1 cellular context compared by ENCODE assay signal in the genomic region with DNA sequence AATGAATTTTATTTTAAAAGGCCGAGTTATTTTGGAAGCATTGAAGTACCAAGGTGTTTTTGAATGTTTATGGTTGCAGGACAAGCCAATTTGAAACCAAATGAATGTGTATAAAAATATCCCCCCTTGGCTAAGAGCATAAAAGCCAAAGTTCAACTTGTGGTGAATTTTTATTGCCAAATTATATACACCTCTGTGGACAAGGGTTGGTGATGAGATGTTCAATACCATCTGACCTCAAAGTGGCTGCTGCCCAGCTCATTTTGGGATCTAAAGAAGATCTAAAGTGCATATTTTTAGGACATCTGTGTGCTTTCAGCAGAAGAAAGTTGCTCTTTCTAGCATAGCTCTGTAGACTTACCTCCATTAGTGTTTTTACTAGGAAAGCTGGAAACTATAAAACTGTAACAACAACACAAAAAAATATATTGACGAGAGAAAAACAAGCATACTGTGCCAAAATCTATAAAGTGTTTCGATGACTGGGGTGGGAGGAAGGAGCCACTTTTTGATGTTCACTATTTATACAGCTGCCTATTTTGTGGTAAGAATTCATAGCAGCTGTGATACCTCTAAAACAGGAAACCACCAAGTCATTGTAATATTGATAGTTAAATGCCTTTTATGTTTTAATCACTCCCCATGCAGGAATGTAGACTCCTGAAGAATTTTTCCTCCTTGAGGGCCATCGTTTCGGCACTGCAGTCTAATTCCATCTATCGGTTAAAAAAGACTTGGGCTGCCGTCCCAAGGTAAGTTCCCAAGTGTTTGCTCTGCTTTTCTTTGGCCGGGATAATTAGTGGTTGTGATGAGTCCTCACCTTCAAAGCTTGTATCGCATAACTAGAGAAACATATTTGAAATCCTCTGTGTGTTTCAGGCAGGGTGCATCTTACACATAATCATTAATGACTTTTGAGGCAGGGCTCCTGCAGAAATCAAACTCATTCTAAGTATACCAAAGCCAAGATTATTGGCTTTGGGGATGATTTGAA.
TF ChIP-seq lines count a peak whose summit lies in the region.

No MANE protein-coding gene starts in this region.

TF ChIP-seq in GM23338, 12 proteins besides CTCF, POLR2A, EP300 and RAD21:
- TF ChIP-seq, protein P1, sequence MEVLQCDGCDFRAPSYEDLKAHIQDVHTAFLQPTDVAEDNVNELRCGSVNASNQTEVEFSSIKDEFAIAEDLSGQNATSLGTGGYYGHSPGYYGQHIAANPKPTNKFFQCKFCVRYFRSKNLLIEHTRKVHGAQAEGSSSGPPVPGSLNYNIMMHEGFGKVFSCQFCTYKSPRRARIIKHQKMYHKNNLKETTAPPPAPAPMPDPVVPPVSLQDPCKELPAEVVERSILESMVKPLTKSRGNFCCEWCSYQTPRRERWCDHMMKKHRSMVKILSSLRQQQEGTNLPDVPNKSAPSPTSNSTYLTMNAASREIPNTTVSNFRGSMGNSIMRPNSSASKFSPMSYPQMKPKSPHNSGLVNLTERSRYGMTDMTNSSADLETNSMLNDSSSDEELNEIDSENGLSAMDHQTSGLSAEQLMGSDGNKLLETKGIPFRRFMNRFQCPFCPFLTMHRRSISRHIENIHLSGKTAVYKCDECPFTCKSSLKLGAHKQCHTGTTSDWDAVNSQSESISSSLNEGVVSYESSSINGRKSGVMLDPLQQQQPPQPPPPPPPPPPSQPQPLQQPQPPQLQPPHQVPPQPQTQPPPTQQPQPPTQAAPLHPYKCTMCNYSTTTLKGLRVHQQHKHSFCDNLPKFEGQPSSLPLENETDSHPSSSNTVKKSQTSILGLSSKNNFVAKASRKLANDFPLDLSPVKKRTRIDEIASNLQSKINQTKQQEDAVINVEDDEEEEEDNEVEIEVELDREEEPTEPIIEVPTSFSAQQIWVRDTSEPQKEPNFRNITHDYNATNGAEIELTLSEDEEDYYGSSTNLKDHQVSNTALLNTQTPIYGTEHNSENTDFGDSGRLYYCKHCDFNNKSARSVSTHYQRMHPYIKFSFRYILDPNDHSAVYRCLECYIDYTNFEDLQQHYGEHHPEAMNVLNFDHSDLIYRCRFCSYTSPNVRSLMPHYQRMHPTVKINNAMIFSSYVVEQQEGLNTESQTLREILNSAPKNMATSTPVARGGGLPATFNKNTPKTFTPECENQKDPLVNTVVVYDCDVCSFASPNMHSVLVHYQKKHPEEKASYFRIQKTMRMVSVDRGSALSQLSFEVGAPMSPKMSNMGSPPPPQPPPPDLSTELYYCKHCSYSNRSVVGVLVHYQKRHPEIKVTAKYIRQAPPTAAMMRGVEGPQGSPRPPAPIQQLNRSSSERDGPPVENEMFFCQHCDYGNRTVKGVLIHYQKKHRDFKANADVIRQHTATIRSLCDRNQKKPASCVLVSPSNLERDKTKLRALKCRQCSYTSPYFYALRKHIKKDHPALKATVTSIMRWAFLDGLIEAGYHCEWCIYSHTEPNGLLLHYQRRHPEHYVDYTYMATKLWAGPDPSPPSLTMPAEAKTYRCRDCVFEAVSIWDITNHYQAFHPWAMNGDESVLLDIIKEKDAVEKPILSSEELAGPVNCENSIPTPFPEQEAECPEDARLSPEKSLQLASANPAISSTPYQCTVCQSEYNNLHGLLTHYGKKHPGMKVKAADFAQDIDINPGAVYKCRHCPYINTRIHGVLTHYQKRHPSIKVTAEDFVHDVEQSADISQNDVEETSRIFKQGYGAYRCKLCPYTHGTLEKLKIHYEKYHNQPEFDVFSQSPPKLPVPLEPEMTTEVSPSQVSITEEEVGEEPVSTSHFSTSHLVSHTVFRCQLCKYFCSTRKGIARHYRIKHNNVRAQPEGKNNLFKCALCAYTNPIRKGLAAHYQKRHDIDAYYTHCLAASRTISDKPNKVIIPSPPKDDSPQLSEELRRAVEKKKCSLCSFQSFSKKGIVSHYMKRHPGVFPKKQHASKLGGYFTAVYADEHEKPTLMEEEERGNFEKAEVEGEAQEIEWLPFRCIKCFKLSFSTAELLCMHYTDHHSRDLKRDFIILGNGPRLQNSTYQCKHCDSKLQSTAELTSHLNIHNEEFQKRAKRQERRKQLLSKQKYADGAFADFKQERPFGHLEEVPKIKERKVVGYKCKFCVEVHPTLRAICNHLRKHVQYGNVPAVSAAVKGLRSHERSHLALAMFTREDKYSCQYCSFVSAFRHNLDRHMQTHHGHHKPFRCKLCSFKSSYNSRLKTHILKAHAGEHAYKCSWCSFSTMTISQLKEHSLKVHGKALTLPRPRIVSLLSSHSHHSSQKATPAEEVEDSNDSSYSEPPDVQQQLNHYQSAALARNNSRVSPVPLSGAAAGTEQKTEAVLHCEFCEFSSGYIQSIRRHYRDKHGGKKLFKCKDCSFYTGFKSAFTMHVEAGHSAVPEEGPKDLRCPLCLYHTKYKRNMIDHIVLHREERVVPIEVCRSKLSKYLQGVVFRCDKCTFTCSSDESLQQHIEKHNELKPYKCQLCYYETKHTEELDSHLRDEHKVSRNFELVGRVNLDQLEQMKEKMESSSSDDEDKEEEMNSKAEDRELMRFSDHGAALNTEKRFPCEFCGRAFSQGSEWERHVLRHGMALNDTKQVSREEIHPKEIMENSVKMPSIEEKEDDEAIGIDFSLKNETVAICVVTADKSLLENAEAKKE (CRISPR knock-in tag; IDR thresholded peaks at IDR 0.05): no peak
- TF ChIP-seq CREB1 (CRISPR knock-in tag; IDR thresholded peaks at IDR 0.05; ENCODE audit: low read depth): no peak
- no peak for TF ChIP-seq EZH2 (IDR thresholded peaks at IDR 0.05; ENCODE audit: low read depth, unreplicated experiment)
- no peak for TF ChIP-seq NANOG (IDR thresholded peaks at IDR 0.05; ENCODE audit: borderline replicate concordance)
- TF ChIP-seq, protein P2, sequence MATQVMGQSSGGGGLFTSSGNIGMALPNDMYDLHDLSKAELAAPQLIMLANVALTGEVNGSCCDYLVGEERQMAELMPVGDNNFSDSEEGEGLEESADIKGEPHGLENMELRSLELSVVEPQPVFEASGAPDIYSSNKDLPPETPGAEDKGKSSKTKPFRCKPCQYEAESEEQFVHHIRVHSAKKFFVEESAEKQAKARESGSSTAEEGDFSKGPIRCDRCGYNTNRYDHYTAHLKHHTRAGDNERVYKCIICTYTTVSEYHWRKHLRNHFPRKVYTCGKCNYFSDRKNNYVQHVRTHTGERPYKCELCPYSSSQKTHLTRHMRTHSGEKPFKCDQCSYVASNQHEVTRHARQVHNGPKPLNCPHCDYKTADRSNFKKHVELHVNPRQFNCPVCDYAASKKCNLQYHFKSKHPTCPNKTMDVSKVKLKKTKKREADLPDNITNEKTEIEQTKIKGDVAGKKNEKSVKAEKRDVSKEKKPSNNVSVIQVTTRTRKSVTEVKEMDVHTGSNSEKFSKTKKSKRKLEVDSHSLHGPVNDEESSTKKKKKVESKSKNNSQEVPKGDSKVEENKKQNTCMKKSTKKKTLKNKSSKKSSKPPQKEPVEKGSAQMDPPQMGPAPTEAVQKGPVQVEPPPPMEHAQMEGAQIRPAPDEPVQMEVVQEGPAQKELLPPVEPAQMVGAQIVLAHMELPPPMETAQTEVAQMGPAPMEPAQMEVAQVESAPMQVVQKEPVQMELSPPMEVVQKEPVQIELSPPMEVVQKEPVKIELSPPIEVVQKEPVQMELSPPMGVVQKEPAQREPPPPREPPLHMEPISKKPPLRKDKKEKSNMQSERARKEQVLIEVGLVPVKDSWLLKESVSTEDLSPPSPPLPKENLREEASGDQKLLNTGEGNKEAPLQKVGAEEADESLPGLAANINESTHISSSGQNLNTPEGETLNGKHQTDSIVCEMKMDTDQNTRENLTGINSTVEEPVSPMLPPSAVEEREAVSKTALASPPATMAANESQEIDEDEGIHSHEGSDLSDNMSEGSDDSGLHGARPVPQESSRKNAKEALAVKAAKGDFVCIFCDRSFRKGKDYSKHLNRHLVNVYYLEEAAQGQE (IDR thresholded peaks at IDR 0.05; ENCODE audit: unreplicated experiment): no peak
- TF ChIP-seq, protein P3, sequence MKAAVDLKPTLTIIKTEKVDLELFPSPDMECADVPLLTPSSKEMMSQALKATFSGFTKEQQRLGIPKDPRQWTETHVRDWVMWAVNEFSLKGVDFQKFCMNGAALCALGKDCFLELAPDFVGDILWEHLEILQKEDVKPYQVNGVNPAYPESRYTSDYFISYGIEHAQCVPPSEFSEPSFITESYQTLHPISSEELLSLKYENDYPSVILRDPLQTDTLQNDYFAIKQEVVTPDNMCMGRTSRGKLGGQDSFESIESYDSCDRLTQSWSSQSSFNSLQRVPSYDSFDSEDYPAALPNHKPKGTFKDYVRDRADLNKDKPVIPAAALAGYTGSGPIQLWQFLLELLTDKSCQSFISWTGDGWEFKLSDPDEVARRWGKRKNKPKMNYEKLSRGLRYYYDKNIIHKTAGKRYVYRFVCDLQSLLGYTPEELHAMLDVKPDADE (IDR thresholded peaks at IDR 0.05): no peak
- TF ChIP-seq ZNF114 (CRISPR knock-in tag; IDR thresholded peaks at IDR 0.05): no peak
- no peak for TF ChIP-seq JUNB (IDR thresholded peaks at IDR 0.05; ENCODE audit: unreplicated experiment)
- no peak for TF ChIP-seq ZNF331 (CRISPR knock-in tag; IDR thresholded peaks at IDR 0.05; ENCODE audit: low read depth)
- TF ChIP-seq STAT1 (IDR thresholded peaks at IDR 0.05; ENCODE audit: unreplicated experiment): no peak
- no peak for TF ChIP-seq EZH2phosphoT487 (IDR thresholded peaks at IDR 0.05; ENCODE audit: unreplicated experiment)
